Comparison of ENCODE assay signal across 1 cellular context in the genomic region with DNA sequence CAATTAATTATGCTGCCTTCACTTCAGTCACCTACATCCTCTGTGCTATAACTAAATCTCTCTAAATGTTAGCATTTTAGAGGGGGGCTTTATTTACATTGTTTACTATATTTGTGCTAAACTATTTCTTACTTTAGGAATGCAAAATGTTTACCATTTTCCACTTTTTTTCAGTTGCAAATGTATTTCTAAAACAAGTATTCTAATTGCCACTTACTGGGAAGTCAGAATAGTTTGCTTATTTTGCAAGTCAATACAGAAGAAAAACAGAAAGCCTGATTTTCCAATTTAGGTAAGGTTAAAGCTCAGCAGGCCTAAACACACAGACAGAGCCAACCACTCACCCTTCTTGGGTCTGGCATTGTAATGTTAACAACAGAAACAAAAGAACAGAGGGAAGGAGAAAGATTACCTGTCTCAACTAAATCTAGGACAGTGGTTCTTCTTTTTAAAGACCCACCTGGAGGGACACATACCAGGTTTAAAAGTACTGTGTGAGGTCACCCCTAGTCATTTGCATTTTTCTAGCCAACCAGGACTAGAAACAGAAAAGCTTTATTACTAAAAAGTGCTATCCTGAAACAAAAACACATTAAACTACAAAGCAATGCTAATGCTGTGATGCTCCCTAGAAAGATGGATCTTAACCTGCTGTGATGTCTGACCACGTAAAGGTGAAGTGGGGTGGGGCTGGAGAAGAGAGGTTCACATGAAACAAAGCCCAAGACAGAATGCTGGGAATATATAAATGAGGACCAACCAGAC.
TF ChIP-seq lines count a peak whose summit lies in the region.

No MANE protein-coding gene starts in this region.

TF ChIP-seq in SK-N-SH treated with all-trans-retinoic acid at 6 μM for 48 hours, 23 proteins besides CTCF, POLR2A, EP300 and RAD21 (continued from another document):
- TF ChIP-seq, protein P1, sequence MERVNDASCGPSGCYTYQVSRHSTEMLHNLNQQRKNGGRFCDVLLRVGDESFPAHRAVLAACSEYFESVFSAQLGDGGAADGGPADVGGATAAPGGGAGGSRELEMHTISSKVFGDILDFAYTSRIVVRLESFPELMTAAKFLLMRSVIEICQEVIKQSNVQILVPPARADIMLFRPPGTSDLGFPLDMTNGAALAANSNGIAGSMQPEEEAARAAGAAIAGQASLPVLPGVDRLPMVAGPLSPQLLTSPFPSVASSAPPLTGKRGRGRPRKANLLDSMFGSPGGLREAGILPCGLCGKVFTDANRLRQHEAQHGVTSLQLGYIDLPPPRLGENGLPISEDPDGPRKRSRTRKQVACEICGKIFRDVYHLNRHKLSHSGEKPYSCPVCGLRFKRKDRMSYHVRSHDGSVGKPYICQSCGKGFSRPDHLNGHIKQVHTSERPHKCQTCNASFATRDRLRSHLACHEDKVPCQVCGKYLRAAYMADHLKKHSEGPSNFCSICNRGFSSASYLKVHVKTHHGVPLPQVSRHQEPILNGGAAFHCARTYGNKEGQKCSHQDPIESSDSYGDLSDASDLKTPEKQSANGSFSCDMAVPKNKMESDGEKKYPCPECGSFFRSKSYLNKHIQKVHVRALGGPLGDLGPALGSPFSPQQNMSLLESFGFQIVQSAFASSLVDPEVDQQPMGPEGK (CRISPR knock-in tag; IDR thresholded peaks at IDR 0.05; ENCODE audit: borderline replicate concordance): no peak
- no peak for TF ChIP-seq ZFP30 (CRISPR knock-in tag; IDR thresholded peaks at IDR 0.05)
- TF ChIP-seq ARNTL (CRISPR knock-in tag; IDR thresholded peaks at IDR 0.05; ENCODE audit: borderline replicate concordance, low read depth): no peak
- no peak for TF ChIP-seq ZC3H10 (CRISPR knock-in tag; IDR thresholded peaks at IDR 0.05)
- no peak for TF ChIP-seq ZNF565 (CRISPR knock-in tag; conservative IDR thresholded peaks at IDR 0.05; ENCODE audit: low read depth)
- TF ChIP-seq, protein P2, sequence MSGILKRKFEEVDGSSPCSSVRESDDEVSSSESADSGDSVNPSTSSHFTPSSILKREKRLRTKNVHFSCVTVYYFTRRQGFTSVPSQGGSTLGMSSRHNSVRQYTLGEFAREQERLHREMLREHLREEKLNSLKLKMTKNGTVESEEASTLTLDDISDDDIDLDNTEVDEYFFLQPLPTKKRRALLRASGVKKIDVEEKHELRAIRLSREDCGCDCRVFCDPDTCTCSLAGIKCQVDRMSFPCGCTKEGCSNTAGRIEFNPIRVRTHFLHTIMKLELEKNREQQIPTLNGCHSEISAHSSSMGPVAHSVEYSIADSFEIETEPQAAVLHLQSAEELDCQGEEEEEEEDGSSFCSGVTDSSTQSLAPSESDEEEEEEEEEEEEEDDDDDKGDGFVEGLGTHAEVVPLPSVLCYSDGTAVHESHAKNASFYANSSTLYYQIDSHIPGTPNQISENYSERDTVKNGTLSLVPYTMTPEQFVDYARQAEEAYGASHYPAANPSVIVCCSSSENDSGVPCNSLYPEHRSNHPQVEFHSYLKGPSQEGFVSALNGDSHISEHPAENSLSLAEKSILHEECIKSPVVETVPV (CRISPR knock-in tag; IDR thresholded peaks at IDR 0.05): no peak
- TF ChIP-seq, protein P3, sequence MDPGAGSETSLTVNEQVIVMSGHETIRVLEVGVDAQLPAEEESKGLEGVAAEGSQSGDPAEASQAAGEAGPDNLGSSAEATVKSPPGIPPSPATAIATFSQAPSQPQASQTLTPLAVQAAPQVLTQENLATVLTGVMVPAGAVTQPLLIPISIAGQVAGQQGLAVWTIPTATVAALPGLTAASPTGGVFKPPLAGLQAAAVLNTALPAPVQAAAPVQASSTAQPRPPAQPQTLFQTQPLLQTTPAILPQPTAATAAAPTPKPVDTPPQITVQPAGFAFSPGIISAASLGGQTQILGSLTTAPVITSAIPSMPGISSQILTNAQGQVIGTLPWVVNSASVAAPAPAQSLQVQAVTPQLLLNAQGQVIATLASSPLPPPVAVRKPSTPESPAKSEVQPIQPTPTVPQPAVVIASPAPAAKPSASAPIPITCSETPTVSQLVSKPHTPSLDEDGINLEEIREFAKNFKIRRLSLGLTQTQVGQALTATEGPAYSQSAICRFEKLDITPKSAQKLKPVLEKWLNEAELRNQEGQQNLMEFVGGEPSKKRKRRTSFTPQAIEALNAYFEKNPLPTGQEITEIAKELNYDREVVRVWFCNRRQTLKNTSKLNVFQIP (CRISPR knock-in tag; IDR thresholded peaks at IDR 0.05; ENCODE audit: borderline replicate concordance, low read depth): no peak
- TF ChIP-seq OSR1 (CRISPR knock-in tag; IDR thresholded peaks at IDR 0.05): no peak
- no peak for TF ChIP-seq ZNF70 (CRISPR knock-in tag; IDR thresholded peaks at IDR 0.05)
- TF ChIP-seq ESRRG (CRISPR knock-in tag; IDR thresholded peaks at IDR 0.05): no peak
- no peak for TF ChIP-seq GLIS3 (CRISPR knock-in tag; IDR thresholded peaks at IDR 0.05)
- no peak for TF ChIP-seq ZNF8 (CRISPR knock-in tag; IDR thresholded peaks at IDR 0.05)
